In the genomic region with DNA sequence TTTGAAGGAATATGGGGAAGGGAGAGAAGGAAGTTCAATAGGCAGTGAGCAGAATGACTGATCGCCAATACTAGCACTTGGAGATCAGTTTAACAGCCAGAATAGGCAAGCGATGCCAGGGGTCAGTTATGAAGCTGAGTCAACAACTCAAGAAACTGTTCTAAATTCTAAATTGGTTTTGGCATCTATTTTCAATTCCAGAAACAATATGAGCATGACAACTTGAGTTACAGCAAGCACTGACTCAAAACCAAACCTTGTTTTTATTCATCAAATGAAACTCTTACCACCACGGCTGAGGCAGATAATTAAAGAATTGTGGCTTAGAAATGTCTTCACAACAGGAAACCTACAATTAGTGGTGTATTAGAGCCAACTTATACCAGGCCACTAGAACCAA, we compare ENCODE assay signal across 8 cellular contexts.
A peak's percentile ranks its signal among the peaks of the same experiment; 100 is the strongest.
DNase-seq lines count a peak whose midpoint lies in the region; ATAC-seq and TF ChIP-seq lines count a peak whose summit lies in the region.

No MANE protein-coding gene starts in this region.

- in situ Hi-C loops in brain microvascular endothelial cell (cut with HindIII; ENCODE audit: low pct_ligation_motif_present, low sequenced_read_pairs), result no loop called here
- in situ Hi-C loops in HAP-1 (cut with MboI; ENCODE audit: low sequenced_read_pairs), result no loop called here

- H3K4me1 Mint-ChIP-seq in CD4-positive, CD25-positive, alpha-beta regulatory T cell, result peaks cover 32 to 72% (median 58%) of the 10 kb centered on the region in 4 donors
- H3K4me1 Mint-ChIP-seq in stimulated activated naive CD8-positive, alpha-beta T cell treated with anti-CD3 and anti-CD28 coated beads, Interleukin-15, Interleukin-2, amounts not matched to agents 100 ng/mL and 50 ng/mL, for 24 hours (ENCODE audit: low read depth), result peaks cover 42% of the 10 kb centered on the region

- peak overlapping the region; percentile 54 to 88 (median 72) for H3K4me3 Mint-ChIP-seq in CD4-positive, CD25-positive, alpha-beta regulatory T cell
- peak overlapping the region; percentile 22 for H3K4me3 Mint-ChIP-seq in stimulated activated naive CD8-positive, alpha-beta T cell treated with anti-CD3 and anti-CD28 coated beads, Interleukin-15, Interleukin-2, amounts not matched to agents 100 ng/mL and 50 ng/mL, for 24 hours

- TF ChIP-seq CTCF in brain microvascular endothelial cell (IDR thresholded peaks at IDR 0.05; ENCODE audit: low read depth, low read length, missing control alignments), result no peak

- peak; percentile 84 to 86 for ATAC-seq in CD4-positive, CD25-positive, alpha-beta regulatory T cell (ENCODE audit: low read depth in 2 of 2)
- peak; percentile 56 for ATAC-seq in GM19324 (IDR thresholded peaks at IDR 0.05; ENCODE audit: low FRiP score, unreplicated experiment)
- peak; percentile 86 for ATAC-seq in HG03159 (IDR thresholded peaks at IDR 0.05; ENCODE audit: unreplicated experiment)

- H3K27ac Mint-ChIP-seq in CD4-positive, CD25-positive, alpha-beta regulatory T cell, result peak overlapping the region; percentile 77 to 89 (median 83)
- H3K27ac Mint-ChIP-seq in stimulated activated naive CD8-positive, alpha-beta T cell treated with anti-CD3 and anti-CD28 coated beads, Interleukin-15, Interleukin-2, amounts not matched to agents 100 ng/mL and 50 ng/mL, for 24 hours, result peak overlapping the region; percentile 59

- peak in 2 of 3 donors; percentile 64 to 90 for DNase-seq in CD4-positive, CD25-positive, alpha-beta regulatory T cell
- DNase-seq in brain microvascular endothelial cell, result no peak
- DNase-seq in NCI-H510A (lab: John Stamatoyannopoulos, UW), result no peak
- DNase-seq in DMS153 (lab: John Stamatoyannopoulos, UW), result no peak
- DNase-seq in HAP-1 (ENCODE audit: low spot score in 2 of 2), result no peak

- H3K27me3 Mint-ChIP-seq in CD4-positive, CD25-positive, alpha-beta regulatory T cell, result no peaks in the 10 kb centered on the region
- H3K27me3 Mint-ChIP-seq in stimulated activated naive CD8-positive, alpha-beta T cell treated with anti-CD3 and anti-CD28 coated beads, Interleukin-15, Interleukin-2, amounts not matched to agents 100 ng/mL and 50 ng/mL, for 24 hours, result no peaks in the 10 kb centered on the region

- H3K36me3 Mint-ChIP-seq in CD4-positive, CD25-positive, alpha-beta regulatory T cell, result peaks cover 26% of the 10 kb centered on the region
- peaks cover 45% of the 10 kb centered on the region for H3K36me3 Mint-ChIP-seq in stimulated activated naive CD8-positive, alpha-beta T cell treated with anti-CD3 and anti-CD28 coated beads, Interleukin-15, Interleukin-2, amounts not matched to agents 100 ng/mL and 50 ng/mL, for 24 hours (ENCODE audit: low read depth)

- no peaks in the 10 kb centered on the region for H3K36me3 ChIP-seq in CD4-positive, CD25-positive, alpha-beta regulatory T cell (ENCODE audit: control insufficient read depth, insufficient read depth, low read length)
- H3K36me3 ChIP-seq in brain microvascular endothelial cell (replicated peaks) (no peaks in the 10 kb centered on the region), HAP-1 (replicated peaks) (no peaks in the 10 kb centered on the region)

- peaks cover 46% of the 10 kb centered on the region for H3K4me1 ChIP-seq in CD4-positive, CD25-positive, alpha-beta regulatory T cell (ENCODE audit: control insufficient read depth, insufficient read depth, low read length, poor library complexity, severe bottlenecking)
- H3K4me1 ChIP-seq in HAP-1, result no peaks in the 10 kb centered on the region

- H3K27me3 ChIP-seq in CD4-positive, CD25-positive, alpha-beta regulatory T cell (ENCODE audit: control insufficient read depth, insufficient read depth, low read length), result no peaks in the 10 kb centered on the region
- H3K27me3 ChIP-seq in brain microvascular endothelial cell (replicated peaks) (no peaks in the 10 kb centered on the region), HAP-1 (ENCODE audit: low read depth) (no peaks in the 10 kb centered on the region)

- peak overlapping the region; percentile 81 for H3K4me3 ChIP-seq in CD4-positive, CD25-positive, alpha-beta regulatory T cell (ENCODE audit: low read depth, low read length)
- no peak overlapping the region for H3K4me3 ChIP-seq in brain microvascular endothelial cell (ENCODE audit: low read depth, low read length)
- H3K4me3 ChIP-seq in HAP-1, result no peak overlapping the region

- H3K27ac ChIP-seq in CD4-positive, CD25-positive, alpha-beta regulatory T cell (ENCODE audit: insufficient read depth, low read length, poor library complexity, severe bottlenecking), result peak overlapping the region; percentile 83
- H3K27ac ChIP-seq in brain microvascular endothelial cell, result peak overlapping the region; percentile 4

- peaks cover 0 to 3% (median 0%) of the 10 kb centered on the region in 7 donors for H3K9me3 Mint-ChIP-seq in CD4-positive, CD25-positive, alpha-beta regulatory T cell
- no peaks in the 10 kb centered on the region for H3K9me3 Mint-ChIP-seq in stimulated activated naive CD8-positive, alpha-beta T cell treated with anti-CD3 and anti-CD28 coated beads, Interleukin-15, Interleukin-2, amounts not matched to agents 100 ng/mL and 50 ng/mL, for 24 hours

- H3K9me3 ChIP-seq in CD4-positive, CD25-positive, alpha-beta regulatory T cell (ENCODE audit: control insufficient read depth in 2 of 2, low read length in 2 of 2), result no peaks in the 10 kb centered on the region
- H3K9me3 ChIP-seq in HAP-1, result no peaks in the 10 kb centered on the region

Comparison
In these comparisons a context has a peak if more than half of its experiments do, and no peak if none do; other contexts are left out.
1. DNase-seq: peak in CD4-positive, CD25-positive, alpha-beta regulatory T cell (2 of 3); none in brain microvascular endothelial cell (single experiment), NCI-H510A (single experiment), DMS153 (single experiment) and HAP-1 (0 of 2).
2. Peak in every context shown above with its lines, with median percentiles within 50 percentile points of each other: ATAC-seq.